ENCODE assay signal across 25 cellular contexts in the genomic region with DNA sequence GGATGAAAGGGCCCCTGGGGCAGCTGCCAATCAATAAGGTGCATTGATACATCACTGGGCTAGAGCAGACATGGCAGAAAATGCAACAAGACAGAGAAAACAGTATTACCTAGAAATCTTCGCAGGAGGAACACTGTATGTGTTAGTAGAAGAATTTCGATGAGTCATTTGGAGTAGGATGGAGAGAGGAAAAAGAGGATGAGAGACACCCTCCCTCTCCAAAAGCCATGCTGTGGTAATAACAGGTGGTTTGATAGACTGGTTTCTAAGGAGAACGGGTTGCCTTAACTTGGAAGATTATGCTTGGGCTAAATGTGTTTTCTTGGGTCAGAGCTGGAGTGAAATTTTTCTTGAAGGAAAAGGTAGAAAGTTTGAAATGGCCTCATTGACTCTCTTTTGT.
A peak's percentile ranks its signal among the peaks of the same experiment; 100 is the strongest.
DNase-seq lines count a peak whose midpoint lies in the region; FAIRE-seq and TF ChIP-seq lines count a peak whose summit lies in the region.
"Had no signal": no experiment of that assay in that cellular context is flagged by ENCODE, and none has a peak within 500 bp of the region (broad histone marks: within the 10 kb centered on the region; RNA-seq: fewer than 3 reads in every experiment).

No MANE protein-coding gene starts in this region.

- H3K9me3 ChIP-seq in neural progenitor cell (ENCODE audit: low read depth) = no peaks in the 10 kb centered on the region
- H3K9me3 ChIP-seq: BLaER1 treated with 17β-estradiol and CSF1 and Interleukin-3, amounts not matched to agents 10 nM and 100 nM; SJCRH30 had no signal

- no peak overlapping the region for H3K4me2 ChIP-seq in neural progenitor cell

- intact Hi-C loops in activated naive CD4-positive, alpha-beta T cell treated with anti-CD3 and anti-CD28 coated beads for 36 hours (cut with micrococcal nuclease) = no loop called here

- H3K27ac Mint-ChIP-seq in neural progenitor cell (no peak overlapping the region), progenitor cell of endocrine pancreas (no peak overlapping the region)
- no peak overlapping the region for H3K27ac Mint-ChIP-seq in activated naive CD4-positive, alpha-beta T cell treated with anti-CD3 and anti-CD28 coated beads for 36 hours
- H3K27ac Mint-ChIP-seq: CD8-positive, alpha-beta memory T cell; H9; HFFc6 had no signal

- no peaks in the 10 kb centered on the region for H3K79me2 ChIP-seq in neural progenitor cell (ENCODE audit: low read depth)

- H3K36me3 Mint-ChIP-seq in neural progenitor cell (no peaks in the 10 kb centered on the region), progenitor cell of endocrine pancreas (ENCODE audit: insufficient read depth) (no peaks in the 10 kb centered on the region)
- H3K36me3 Mint-ChIP-seq in activated naive CD4-positive, alpha-beta T cell treated with anti-CD3 and anti-CD28 coated beads for 36 hours (ENCODE audit: low read depth) = no peaks in the 10 kb centered on the region

- H2AFZ ChIP-seq in neural progenitor cell (replicated peaks) = peak overlapping the region; percentile 46

- H3K27me3 ChIP-seq in neural progenitor cell = no peaks in the 10 kb centered on the region
- H3K27me3 ChIP-seq: BLaER1 treated with 17β-estradiol and CSF1 and Interleukin-3, amounts not matched to agents 10 nM and 100 nM; SJCRH30 had no signal

- H3K9me3 Mint-ChIP-seq in neural progenitor cell = no peaks in the 10 kb centered on the region
- no peaks in the 10 kb centered on the region for H3K9me3 Mint-ChIP-seq in progenitor cell of endocrine pancreas (ENCODE audit: low read depth)
- H3K9me3 Mint-ChIP-seq in activated naive CD4-positive, alpha-beta T cell treated with anti-CD3 and anti-CD28 coated beads for 36 hours = no peaks in the 10 kb centered on the region
- H3K9me3 Mint-ChIP-seq: CD8-positive, alpha-beta memory T cell; H9; HFFc6 had no signal

- peaks cover 8% of the 10 kb centered on the region for H3K4me1 ChIP-seq in neural progenitor cell

- TF ChIP-seq CTCF in neural progenitor cell (IDR thresholded peaks at IDR 0.05) (no peak), progenitor cell of endocrine pancreas (IDR thresholded peaks at IDR 0.05; ENCODE audit: unreplicated experiment) (no peak)

- no peaks in the 10 kb centered on the region for H4K20me1 ChIP-seq in neural progenitor cell (ENCODE audit: low read depth)
- H4K20me1 ChIP-seq: BLaER1 treated with 17β-estradiol and CSF1 and Interleukin-3, amounts not matched to agents 10 nM and 100 nM had no signal

- CTCF ChIA-PET in activated naive CD4-positive, alpha-beta T cell treated with anti-CD3 and anti-CD28 coated beads for 36 hours (lab: Charles Lee) = no interaction called here

- H3K4me3 Mint-ChIP-seq in neural progenitor cell = no peak overlapping the region
- no peak overlapping the region for H3K4me3 Mint-ChIP-seq in progenitor cell of endocrine pancreas (ENCODE audit: low read depth)
- H3K4me3 Mint-ChIP-seq in activated naive CD4-positive, alpha-beta T cell treated with anti-CD3 and anti-CD28 coated beads for 36 hours = no peak overlapping the region
- H3K4me3 Mint-ChIP-seq: CD8-positive, alpha-beta memory T cell; H9; HFFc6 had no signal

- no peak overlapping the region for H3K4me3 ChIP-seq in neural progenitor cell
- H3K4me3 ChIP-seq: BLaER1 treated with 17β-estradiol and CSF1 and Interleukin-3, amounts not matched to agents 10 nM and 100 nM; SJCRH30 had no signal

- no peaks in the 10 kb centered on the region for H3K36me3 ChIP-seq in neural progenitor cell
- H3K36me3 ChIP-seq: BLaER1 treated with 17β-estradiol and CSF1 and Interleukin-3, amounts not matched to agents 10 nM and 100 nM; SJCRH30 had no signal

- TF ChIP-seq POLR2A in H54 (IDR thresholded peaks at IDR 0.05; ENCODE audit: low read depth, low read length) = no peak

- FAIRE-seq in H54 (lab: Jason Lieb, UNC) = peak; percentile 23
- FAIRE-seq: D721Med, GM19239, HepG2, RCC 7860 had no signal

- H3K27ac ChIP-seq in neural progenitor cell = no peak overlapping the region
- H3K27ac ChIP-seq: BLaER1 treated with 17β-estradiol and CSF1 and Interleukin-3, amounts not matched to agents 10 nM and 100 nM; SJCRH30 had no signal

- DNase-seq in H54 (ENCODE audit: insufficient read length, low spot score) = no peak
- DNase-seq in amniotic epithelial cell (ENCODE audit: low read depth) = peak; percentile 46
- no peak for DNase-seq in neural progenitor cell (ENCODE audit: low spot score)
- DNase-seq in COR-L47 (lab: John Stamatoyannopoulos, UW) = no peak
- no peak for DNase-seq in NCI-H510A (lab: John Stamatoyannopoulos, UW)
- no peak for DNase-seq in progenitor cell of endocrine pancreas (ENCODE audit: low spot score, unreplicated experiment)
- no peak for DNase-seq in activated naive CD4-positive, alpha-beta T cell treated with anti-CD3 and anti-CD28 coated beads for 36 hours
- DNase-seq: CD8-positive, alpha-beta memory T cell; DMS53; GF-D8; H9; HFFc6; KBM-7; NCI-H1092; NCI-H1436; NCI-H1930; NCI-H345; NCI-H526; OCI-M1; SJCRH30 had no signal

- H3F3A ChIP-seq in neural progenitor cell (ENCODE audit: low read depth) = no peaks in the 10 kb centered on the region

- H3K27me3 Mint-ChIP-seq in neural progenitor cell (ENCODE audit: insufficient read depth, low read depth) (peaks cover 2% of the 10 kb centered on the region), progenitor cell of endocrine pancreas (no peaks in the 10 kb centered on the region)
- H3K27me3 Mint-ChIP-seq in activated naive CD4-positive, alpha-beta T cell treated with anti-CD3 and anti-CD28 coated beads for 36 hours (ENCODE audit: low read depth) = no peaks in the 10 kb centered on the region
- H3K27me3 Mint-ChIP-seq: CD8-positive, alpha-beta memory T cell had no signal

- H3K9ac ChIP-seq in neural progenitor cell = no peak overlapping the region
- H3K9ac ChIP-seq: BLaER1 treated with 17β-estradiol and CSF1 and Interleukin-3, amounts not matched to agents 10 nM and 100 nM had no signal

- H3K4me1 Mint-ChIP-seq in neural progenitor cell (peaks cover 12% of the 10 kb centered on the region), progenitor cell of endocrine pancreas (ENCODE audit: low read depth) (peaks cover 3% of the 10 kb centered on the region)
- H3K4me1 Mint-ChIP-seq in activated naive CD4-positive, alpha-beta T cell treated with anti-CD3 and anti-CD28 coated beads for 36 hours (ENCODE audit: low read depth) = peaks cover 25% of the 10 kb centered on the region
- H3K4me1 Mint-ChIP-seq: CD8-positive, alpha-beta memory T cell had no signal
